In the genomic region with DNA sequence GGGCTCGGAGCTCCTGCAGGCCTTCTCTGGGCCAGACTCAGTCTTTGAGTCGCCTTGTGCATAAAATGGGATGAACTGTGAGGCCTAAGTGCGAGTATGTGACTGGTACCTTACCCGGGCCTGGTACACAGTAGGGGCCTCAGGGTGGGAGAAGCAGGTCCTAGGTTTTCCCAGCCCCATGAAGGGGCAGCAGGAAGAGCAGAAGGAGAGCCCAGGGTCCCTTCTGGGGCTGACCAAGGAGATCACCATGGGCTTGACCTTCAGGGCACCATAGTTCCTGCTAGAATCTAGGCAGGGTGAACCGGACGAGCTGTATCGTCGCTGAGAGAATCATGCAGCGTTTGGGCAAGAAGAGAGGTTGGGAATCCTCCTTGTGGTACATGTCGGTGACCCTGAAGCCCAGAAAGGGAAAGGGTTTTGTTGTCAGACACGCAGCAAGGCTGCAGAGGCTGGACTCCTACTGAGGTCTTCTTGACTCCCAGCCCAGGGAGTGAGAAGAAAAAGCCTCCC, we compare ENCODE assay signal across 1 cellular context.
TF ChIP-seq lines count a peak whose summit lies in the region.

No MANE protein-coding gene starts in this region.

TF ChIP-seq in liver, 16 proteins besides CTCF, POLR2A, EP300 and RAD21 (continued from another document):
- TF ChIP-seq FOXA1 (IDR thresholded peaks at IDR 0.05) = no peak
